In the genomic region with DNA sequence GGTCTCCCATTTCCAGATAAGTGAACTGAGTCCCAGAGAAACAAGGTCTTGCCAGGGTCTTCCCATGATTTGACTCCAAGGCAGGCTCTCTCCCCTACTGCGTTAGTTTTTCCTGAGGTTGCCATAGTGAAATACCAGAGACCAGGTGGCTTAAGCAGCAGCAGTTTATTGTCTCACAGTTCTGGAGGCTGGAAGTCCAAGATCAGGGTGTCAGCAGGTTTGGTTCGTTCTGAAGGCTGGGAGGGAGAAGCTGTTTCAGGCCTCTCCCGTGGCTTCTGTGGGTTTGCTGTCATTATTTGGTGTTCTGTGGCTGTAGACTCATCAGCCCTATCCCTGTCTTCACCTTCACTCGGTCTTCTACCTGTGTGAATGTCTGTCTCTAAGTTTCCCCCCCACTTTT, we compare ENCODE assay signal across 27 cellular contexts.
"Had no signal": no experiment of that assay in that cellular context is flagged by ENCODE, and none has a peak within 500 bp of the region (broad histone marks: within the 10 kb centered on the region; RNA-seq: fewer than 3 reads in every experiment).

No MANE protein-coding gene starts in this region.

- H3K27ac Mint-ChIP-seq: activated CD8-positive, alpha-beta T cell treated with anti-CD3 and anti-CD28 coated beads for 36 hours; activated T-helper 17 cell treated with anti-CD3 and anti-CD28 coated beads, Interleukin-2, amount 50 U/mL, for 72 hours; natural killer cell; T-helper 17 cell; WTC11 had no signal

- FAIRE-seq: endometrium, small intestine had no signal

- H3K4me1 Mint-ChIP-seq: WTC11 had no signal

- H3K27ac ChIP-seq: breast epithelium, colonic mucosa, suprapubic skin, tibial artery had no signal

- H3K27me3 Mint-ChIP-seq: activated CD8-positive, alpha-beta T cell treated with anti-CD3 and anti-CD28 coated beads for 36 hours; activated T-helper 17 cell treated with anti-CD3 and anti-CD28 coated beads, Interleukin-2, amount 50 U/mL, for 72 hours; T-helper 17 cell had no signal

- H3K4me3 Mint-ChIP-seq: activated CD8-positive, alpha-beta T cell treated with anti-CD3 and anti-CD28 coated beads for 36 hours; activated T-cell treated with anti-CD3 and anti-CD28 coated beads, Interleukin-2, amount 50 U/mL, for 4 hours; activated T-helper 17 cell treated with anti-CD3 and anti-CD28 coated beads, Interleukin-2, amount 50 U/mL, for 72 hours; natural killer cell; T-helper 17 cell; WTC11 had no signal

- H3K36me3 Mint-ChIP-seq: natural killer cell, WTC11 had no signal

- H3K27me3 ChIP-seq: breast epithelium, colonic mucosa, gastroesophageal sphincter, sigmoid colon, suprapubic skin, tibial artery, upper lobe of right lung had no signal

- H3K9me3 ChIP-seq: breast epithelium, colonic mucosa, gastroesophageal sphincter, sigmoid colon, suprapubic skin, tibial artery, upper lobe of right lung had no signal

- DNase-seq: activated CD4-positive, alpha-beta T cell treated with anti-CD3 and anti-CD28 coated beads for 1 hour; activated CD4-positive, alpha-beta T cell treated with anti-CD3 and anti-CD28 coated beads, Interleukin-2, amount 50 U/mL, for 1 hour; activated CD8-positive, alpha-beta T cell treated with anti-CD3 and anti-CD28 coated beads for 36 hours; activated gamma-delta T cell treated with Interleukin-2 at 50 U/mL for 16 hours; activated T-cell treated with anti-CD3 and anti-CD28 coated beads, Interleukin-2, amount 50 U/mL, for 4 hours; cerebellar nuclear complex; colonic mucosa; effector CD8-positive, alpha-beta T cell; erythroblast; head of caudate nucleus; mammary epithelial cell; natural killer cell; sigmoid colon; small intestine; stimulated activated CD4-positive, alpha-beta T cell treated with anti-CD3 and anti-CD28 coated beads, Interleukin-4, amount 100 ng/mL, for 4 hours; stimulated activated CD8-positive, alpha-beta memory T cell treated with anti-CD3 and anti-CD28 coated beads, Interleukin-4, amount 100 ng/mL, for 48 hours; stimulated activated naive CD4-positive, alpha-beta T cell; T-helper 17 cell; tibial artery; upper lobe of right lung had no signal

- ATAC-seq: activated CD8-positive, alpha-beta T cell treated with anti-CD3 and anti-CD28 coated beads for 36 hours; activated naive CD4-positive, alpha-beta T cell treated with anti-CD3 and anti-CD28 coated beads, Interleukin-2, amount 50 U/mL, for 72 hours; activated T-cell treated with anti-CD3 and anti-CD28 coated beads, Interleukin-2, amount 50 U/mL, for 4 hours; activated T-helper 17 cell treated with anti-CD3 and anti-CD28 coated beads, Interleukin-2, amount 50 U/mL, for 72 hours; gastroesophageal sphincter; natural killer cell; T-helper 17 cell; upper lobe of right lung; WTC11 had no signal

- H3K4me3 ChIP-seq: breast epithelium, colonic mucosa, gastroesophageal sphincter, sigmoid colon, suprapubic skin, tibial artery, upper lobe of right lung had no signal

- H3K4me1 ChIP-seq: breast epithelium, colonic mucosa, suprapubic skin had no signal

- H3K9me3 Mint-ChIP-seq: activated CD8-positive, alpha-beta T cell treated with anti-CD3 and anti-CD28 coated beads for 36 hours; activated naive CD4-positive, alpha-beta T cell treated with anti-CD3 and anti-CD28 coated beads, Interleukin-2, amount 50 U/mL, for 72 hours; activated T-cell treated with anti-CD3 and anti-CD28 coated beads, Interleukin-2, amount 50 U/mL, for 4 hours; activated T-helper 17 cell treated with anti-CD3 and anti-CD28 coated beads, Interleukin-2, amount 50 U/mL, for 72 hours; natural killer cell; WTC11 had no signal

- H3K36me3 ChIP-seq: breast epithelium, colonic mucosa, sigmoid colon had no signal
